Comparison of ENCODE assay signal across 23 cellular contexts in genomic region chr20:56368351-56369134, GRCh38. TPM values are rescaled to one million over a fixed set of nuclear protein-coding genes. Genes with fewer than 3 reads are reported as not detected.
A peak's percentile ranks its signal among the peaks of the same experiment; 100 is the strongest.
DNase-seq lines count a peak whose midpoint lies in the region; ATAC-seq and TF ChIP-seq lines count a peak whose summit lies in the region.
"Had no signal": no experiment of that assay in that cellular context is flagged by ENCODE, and none has a peak within 500 bp of the region (broad histone marks: within the 10 kb centered on the region; RNA-seq: fewer than 3 reads in every experiment).

No MANE protein-coding gene starts in this region.

- no peaks in the 10 kb centered on the region for H4K20me1 ChIP-seq in H9 (ENCODE audit: control insufficient read depth, insufficient read depth, insufficient read length)

- no peak overlapping the region for H3K23ac ChIP-seq in H9 (ENCODE audit: insufficient read length, low read depth, low read length)

- H3K23me2 ChIP-seq in H9 (ENCODE audit: insufficient read length, low read depth, low read length, poor library complexity, severe bottlenecking): no peaks in the 10 kb centered on the region

- H3K36me3 ChIP-seq in RWPE2 (ENCODE audit: low read depth): peaks cover 90% of the 10 kb centered on the region
- peaks cover 53% of the 10 kb centered on the region for H3K36me3 ChIP-seq in HAP-1 (replicated peaks)
- peaks cover 14 to 50% (median 24%) of the 10 kb centered on the region in 4 donors for H3K36me3 ChIP-seq in sigmoid colon
- H3K36me3 ChIP-seq: uterus had no signal

- H3T11ph ChIP-seq in H9 (ENCODE audit: low read length): no peak overlapping the region

- no peak overlapping the region for H3K4ac ChIP-seq in H9 (ENCODE audit: low read depth, low read length)

- H4K5ac ChIP-seq in H9 (ENCODE audit: insufficient read length, low read depth, low read length): no peak overlapping the region

- H3K14ac ChIP-seq in H9 (ENCODE audit: insufficient read depth, low read length): no peak overlapping the region

- no peak overlapping the region for H4K91ac ChIP-seq in H9 (ENCODE audit: insufficient read length, low read depth, low read length)

- intact Hi-C loops in sigmoid colon (cut with DNase I): no loop called here

- H3K36me3 Mint-ChIP-seq in H9 (ENCODE audit: insufficient read depth in 1 of 3, low read depth in 3 of 3) (peaks cover 20 to 68% (median 36%) of the 10 kb centered on the region in 3 experiments), glutamatergic neuron (ENCODE audit: unreplicated experiment) (peaks cover 6% of the 10 kb centered on the region)

- no peak overlapping the region for H4K8ac ChIP-seq in H9 (replicated peaks; ENCODE audit: insufficient read length, low read depth, low read length)

- no peak overlapping the region for H2AFZ ChIP-seq in H9 (ENCODE audit: low read length)
- H2AFZ ChIP-seq: hepatocyte had no signal

- no peak overlapping the region for H3K9ac ChIP-seq in H9 (ENCODE audit: extremely low read depth, insufficient read length, low read length)
- H3K9ac ChIP-seq: KMS-11 had no signal

- DNase-seq in H9: no peak
- peak; percentile 12 for DNase-seq in RWPE2 (ENCODE audit: low spot score)
- no peak for DNase-seq in glutamatergic neuron
- DNase-seq in putamen (ENCODE audit: low spot score): peak; percentile 84
- no peak for DNase-seq in HAP-1 (ENCODE audit: low spot score in 2 of 2)
- DNase-seq in NCI-H1930 (lab: John Stamatoyannopoulos, UW): no peak
- no peak for DNase-seq in sigmoid colon
- DNase-seq: activated CD4-positive, alpha-beta memory T cell treated with anti-CD3 and anti-CD28 coated beads, Interleukin-2, amount 10 ng/mL, durations not matched to agents 7 days and 5 days; activated naive CD4-positive, alpha-beta T cell; activated T-cell treated with anti-CD3 and anti-CD28 coated beads, Interleukin-2, amount 50 U/mL, for 4 hours; CD4-positive, alpha-beta T cell; MV-4-11; NCI-H187; NCI-H2227 treated with DMSO at 0.1 percent for 48 hours; NCI-H748 treated with DMSO at 0.1 percent for 48 hours; uterus had no signal

- no CpG with 5 or more reads among the region's 6 CpGs for WGBS in H9 (ENCODE audit: extremely low coverage, insufficient read length, low lambda C conversion rate)
- 70 to 84% methylated on average over 6 of the region's 6 CpGs for WGBS in sigmoid colon, 2 donors

- no peaks in the 10 kb centered on the region for H3K27me3 ChIP-seq in H9 (ENCODE audit: insufficient read depth, low read length)
- no peaks in the 10 kb centered on the region for H3K27me3 ChIP-seq in RWPE2 (ENCODE audit: insufficient read depth, poor library complexity, severe bottlenecking)
- no peaks in the 10 kb centered on the region for H3K27me3 ChIP-seq in HAP-1 (ENCODE audit: low read depth)
- H3K27me3 ChIP-seq in sigmoid colon: no peaks in the 10 kb centered on the region
- H3K27me3 ChIP-seq: hepatocyte, uterus had no signal

- H3K79me1 ChIP-seq in H9 (ENCODE audit: insufficient read depth, low read depth, low read length, poor library complexity, severe bottlenecking): no peaks in the 10 kb centered on the region

- in situ Hi-C loops in HAP-1 (cut with MboI; ENCODE audit: low sequenced_read_pairs): no loop called here

- no peak overlapping the region for H2BK5ac ChIP-seq in H9 (ENCODE audit: insufficient read length, low read length)

- no peak overlapping the region for H3K4me3 ChIP-seq in RWPE2 (ENCODE audit: severe bottlenecking)
- H3K4me3 ChIP-seq in HAP-1: no peak overlapping the region
- H3K4me3 ChIP-seq in sigmoid colon: no peak overlapping the region
- H3K4me3 ChIP-seq: hepatocyte, lung, uterus had no signal

- peak overlapping the region in 2 of 3 experiments; percentile 53 to 87; a peak in 3 of 7 replicates for H3K27ac Mint-ChIP-seq in H9
- H3K27ac Mint-ChIP-seq in glutamatergic neuron (ENCODE audit: unreplicated experiment): peak overlapping the region; percentile 33
- H3K27ac Mint-ChIP-seq: activated CD4-positive, alpha-beta memory T cell treated with anti-CD3 and anti-CD28 coated beads, Interleukin-2, amount 10 ng/mL, durations not matched to agents 7 days and 5 days; CD4-positive, alpha-beta T cell; dendritic cell treated with granulocyte-macrophage colony-stimulating factor and Interleukin-4, amounts not matched to agents 40 ng/mL and 50 ng/mL, for 4 days had no signal

- TF ChIP-seq POLR2A in sigmoid colon (IDR thresholded peaks at IDR 0.05): no peak

- no peak overlapping the region for H2BK20ac ChIP-seq in H9 (ENCODE audit: low read depth, low read length, poor library complexity, severe bottlenecking)

- H3K4me1 ChIP-seq in H9 (ENCODE audit: insufficient read depth, low read length): no peaks in the 10 kb centered on the region
- H3K4me1 ChIP-seq in RWPE2 (ENCODE audit: insufficient read depth, poor library complexity, severe bottlenecking): no peaks in the 10 kb centered on the region
- no peaks in the 10 kb centered on the region for H3K4me1 ChIP-seq in HAP-1
- H3K4me1 ChIP-seq in sigmoid colon: peaks cover 0 to 1% (median 0%) of the 10 kb centered on the region in 4 donors
- H3K4me1 ChIP-seq: uterus had no signal

- H3K9me3 ChIP-seq in H9 (ENCODE audit: control insufficient read depth, low read depth, low read length) (no peaks in the 10 kb centered on the region), RWPE2 (ENCODE audit: severe bottlenecking) (no peaks in the 10 kb centered on the region), HAP-1 (no peaks in the 10 kb centered on the region), sigmoid colon (no peaks in the 10 kb centered on the region)
- H3K9me3 ChIP-seq: uterus had no signal

- H3K27ac ChIP-seq in H9 (ENCODE audit: insufficient read length, low read depth, low read length) (no peak overlapping the region), RWPE2 (ENCODE audit: poor library complexity, severe bottlenecking) (no peak overlapping the region), sigmoid colon (no peak overlapping the region)
- H3K27ac ChIP-seq: hepatocyte, KMS-11, uterus had no signal

- ATAC-seq in RWPE2 (ENCODE audit: low read depth): 0 out of 3 replicates have a peak, but pooled peaks have one; percentile 18
- ATAC-seq: activated T-cell treated with anti-CD3 and anti-CD28 coated beads, Interleukin-2, amount 50 U/mL, for 4 hours had no signal

- no peak overlapping the region for H2BK120ac ChIP-seq in H9 (ENCODE audit: low read depth, low read length, poor library complexity, severe bottlenecking)

- H2BK15ac ChIP-seq in H9 (ENCODE audit: low read depth, low read length): no peak overlapping the region

- no peaks in the 10 kb centered on the region for H3K9me3 Mint-ChIP-seq in H9
- H3K9me3 Mint-ChIP-seq in glutamatergic neuron (ENCODE audit: unreplicated experiment): peaks cover 2% of the 10 kb centered on the region
- H3K9me3 Mint-ChIP-seq: activated CD4-positive, alpha-beta memory T cell treated with anti-CD3 and anti-CD28 coated beads, Interleukin-2, amount 10 ng/mL, durations not matched to agents 7 days and 5 days; activated T-cell treated with anti-CD3 and anti-CD28 coated beads, Interleukin-2, amount 50 U/mL, for 4 hours; CD4-positive, alpha-beta T cell; dendritic cell treated with granulocyte-macrophage colony-stimulating factor and Interleukin-4, amounts not matched to agents 40 ng/mL and 50 ng/mL, for 4 days had no signal

- H3K18ac ChIP-seq in H9 (ENCODE audit: insufficient read length, low read depth, low read length): no peak overlapping the region

- H3K4me3 Mint-ChIP-seq in H9 (no peak overlapping the region), glutamatergic neuron (ENCODE audit: unreplicated experiment) (no peak overlapping the region)
- H3K4me3 Mint-ChIP-seq: activated CD4-positive, alpha-beta memory T cell treated with anti-CD3 and anti-CD28 coated beads, Interleukin-2, amount 10 ng/mL, durations not matched to agents 7 days and 5 days; activated T-cell treated with anti-CD3 and anti-CD28 coated beads, Interleukin-2, amount 50 U/mL, for 4 hours; CD4-positive, alpha-beta T cell; dendritic cell treated with granulocyte-macrophage colony-stimulating factor and Interleukin-4, amounts not matched to agents 40 ng/mL and 50 ng/mL, for 4 days had no signal

- H3K4me1 Mint-ChIP-seq in H9: no peaks in the 10 kb centered on the region
- H3K4me1 Mint-ChIP-seq in glutamatergic neuron (ENCODE audit: low read depth, unreplicated experiment): peaks cover 10% of the 10 kb centered on the region

- TF ChIP-seq CTCF in H9 (conservative IDR thresholded peaks at IDR 0.05) (no peak), RWPE2 (IDR thresholded peaks at IDR 0.05; ENCODE audit: poor library complexity, severe bottlenecking) (no peak), glutamatergic neuron (IDR thresholded peaks at IDR 0.05; ENCODE audit: partially characterized antibody, unreplicated experiment) (no peak), sigmoid colon (IDR thresholded peaks at IDR 0.05) (no peak)

- H3K4me2 ChIP-seq in H9 (ENCODE audit: insufficient read depth, insufficient read length, low read length): no peak overlapping the region
- H3K4me2 ChIP-seq: hepatocyte, KMS-11 had no signal

- no peak overlapping the region for H2AK5ac ChIP-seq in H9 (ENCODE audit: insufficient read length, low read length)

- no peak overlapping the region for H3K56ac ChIP-seq in H9 (ENCODE audit: insufficient read length, low read depth, low read length)

- peaks cover 1% of the 10 kb centered on the region; the same call in 1 of the 2 replicates for H3K79me2 ChIP-seq in H9 (ENCODE audit: insufficient read depth, low read length)
- H3K79me2 ChIP-seq: hepatocyte had no signal

- H3K27me3 Mint-ChIP-seq in H9 (ENCODE audit: low read depth): no peaks in the 10 kb centered on the region
- H3K27me3 Mint-ChIP-seq in glutamatergic neuron (ENCODE audit: unreplicated experiment): peaks cover 5% of the 10 kb centered on the region
- H3K27me3 Mint-ChIP-seq: activated CD4-positive, alpha-beta memory T cell treated with anti-CD3 and anti-CD28 coated beads, Interleukin-2, amount 10 ng/mL, durations not matched to agents 7 days and 5 days; CD4-positive, alpha-beta T cell; dendritic cell treated with granulocyte-macrophage colony-stimulating factor and Interleukin-4, amounts not matched to agents 40 ng/mL and 50 ng/mL, for 4 days had no signal

- H2BK12ac ChIP-seq in H9 (ENCODE audit: insufficient read length, low read depth, low read length): no peak overlapping the region

- no peak for TF ChIP-seq EP300 in sigmoid colon (IDR thresholded peaks at IDR 0.05)

RNA-seq across cellular contexts. Expression of gene FAM210B, which starts 9.8 kb away (rescaled TPM):
- total RNA-seq in H9 (2021): 24.2 and 25.4 TPM in 2 replicates
- 86.1 TPM for total RNA-seq in glutamatergic neuron (ENCODE audit: unreplicated experiment)
- total RNA-seq in sigmoid colon: 10 to 100 TPM; 41.9 to 52.2 (median 50.4) TPM
- polyA plus RNA-seq in sigmoid colon: 10 to 100 TPM; 17.0 to 28.2 (median 21.5) TPM

RNA-seq across cellular contexts. Expression of gene AURKA, which starts 23.5 kb away (rescaled TPM):
- total RNA-seq in H9 (2021) (81.9 and 86.8 TPM in 2 replicates), glutamatergic neuron (ENCODE audit: unreplicated experiment) (12.4 TPM), sigmoid colon (1 to 10 TPM; 1.2 to 3.0 (median 1.7) TPM)
- polyA plus RNA-seq in sigmoid colon: 10 to 100 TPM in 2 of 3 donors, 1 to 10 TPM in 1; 4.8 to 25.1 (median 22.2) TPM

RNA-seq across cellular contexts. Expression of gene CSTF1, which starts 23.9 kb away (rescaled TPM):
- 71.7 and 72.9 TPM in 2 replicates for total RNA-seq in H9 (2021)
- 25.6 TPM for total RNA-seq in glutamatergic neuron (ENCODE audit: unreplicated experiment)
- total RNA-seq in sigmoid colon: 10 to 100 TPM; 14.9 to 24.6 (median 19.5) TPM
- polyA plus RNA-seq in sigmoid colon: 10 to 100 TPM in 1 of 3 donors, 1 to 10 TPM in 2; 7.2 to 14.4 (median 8.8) TPM

RNA-seq across cellular contexts. Expression of gene CASS4, which starts 43.5 kb away (rescaled TPM):
- total RNA-seq in H9 (2021): not detected in 2 replicates
- total RNA-seq in glutamatergic neuron (ENCODE audit: unreplicated experiment): not detected
- total RNA-seq in sigmoid colon: 1 to 10 TPM; 1.2 to 2.9 (median 1.7) TPM
- polyA plus RNA-seq in sigmoid colon: 1 to 10 TPM in 1 of 3 donors, under 1 TPM in 2; 0.46 to 2.7 (median 0.60) TPM
- total RNA-seq: bronchial epithelial cell, endothelial cell of umbilical vein, HT-29 had no signal
- polyA plus RNA-seq: endothelial cell of umbilical vein, hepatocyte had no signal

Comparison
In these comparisons a context has a peak if more than half of its experiments do, and no peak if none do; other contexts are left out.
1. DNase-seq: peak in RWPE2 (single experiment) and putamen (single experiment); none in H9 (single experiment), glutamatergic neuron (single experiment), HAP-1 (0 of 2), NCI-H1930 (0 of 2) and sigmoid colon (single experiment).